Comparison of ENCODE assay signal across 19 cellular contexts in genomic region chr19:17036640-17037039, GRCh38.
"Had no signal": no experiment of that assay in that cellular context is flagged by ENCODE, and none has a peak within 500 bp of the region (broad histone marks: within the 10 kb centered on the region; RNA-seq: fewer than 3 reads in every experiment).

No MANE protein-coding gene starts in this region.

- H3K4me2 ChIP-seq: neural progenitor cell had no signal

- H3K27ac ChIP-seq: heart left ventricle, neural progenitor cell, pancreas, tibial artery, upper lobe of left lung had no signal

- H3K4me3 ChIP-seq: heart left ventricle, lung, neural progenitor cell, pancreas, tibial artery, upper lobe of left lung had no signal

- FAIRE-seq: endometrium, frontal cortex, pancreas had no signal

- H3K27me3 ChIP-seq: heart left ventricle, neural progenitor cell, pancreas, upper lobe of left lung had no signal

- H3K4me1 ChIP-seq: pancreas, tibial artery had no signal

- ATAC-seq: left colon; left ventricle myocardium superior; stimulated activated effector memory CD8-positive, alpha-beta T cell treated with anti-CD3 and anti-CD28 coated beads, Interleukin-12 subunit alpha, Interleukin-12 subunit beta, amount 100 ng/mL, for 72 hours had no signal

- H3K9me3 ChIP-seq: heart left ventricle, pancreas, tibial artery, upper lobe of left lung had no signal

- H3K9ac ChIP-seq: neural progenitor cell had no signal

- H2AFZ ChIP-seq: neural progenitor cell had no signal

- DNase-seq: cortex of kidney; effector memory CD4-positive, alpha-beta T cell; hippocampal formation; left ventricle myocardium superior; mesenchymal stem cell; midbrain; occipital lobe; pancreas; stimulated activated CD4-positive, alpha-beta T cell treated with anti-CD3 and anti-CD28 coated beads, Interleukin-4, amount 100 ng/mL, for 1 hour; stimulated activated CD8-positive, alpha-beta memory T cell treated with anti-CD3 and anti-CD28 coated beads, Interleukin-4, amount 100 ng/mL, for 48 hours had no signal

- H3K36me3 ChIP-seq: heart left ventricle, neural progenitor cell, pancreas, tibial artery, upper lobe of left lung had no signal
